Comparison of ENCODE assay signal across 1 cellular context in the genomic region with DNA sequence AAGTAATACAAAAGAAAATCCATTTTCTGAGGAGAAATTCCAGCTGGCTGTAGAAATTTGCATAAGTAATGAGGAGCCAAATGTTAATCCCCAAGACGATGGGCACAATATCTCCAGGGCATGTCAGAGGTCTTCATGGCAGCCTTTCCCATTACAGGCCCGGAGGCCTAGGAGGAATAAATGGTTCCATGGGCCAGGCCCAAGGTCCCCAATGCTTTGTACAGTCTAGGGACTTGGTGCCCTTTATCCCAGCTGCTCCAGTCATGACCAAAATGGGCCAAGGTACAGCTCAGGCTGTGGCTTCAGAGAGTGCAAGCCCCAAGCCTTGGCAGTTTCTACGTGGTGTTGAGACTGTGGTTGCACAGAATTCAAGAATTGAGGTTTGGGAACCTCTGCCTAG.
TF ChIP-seq lines count a peak whose summit lies in the region.

No MANE protein-coding gene starts in this region.

TF ChIP-seq in HEK293, 187 proteins besides CTCF, POLR2A, EP300 and RAD21 (continued from another document):
- TF ChIP-seq, protein P1, sequence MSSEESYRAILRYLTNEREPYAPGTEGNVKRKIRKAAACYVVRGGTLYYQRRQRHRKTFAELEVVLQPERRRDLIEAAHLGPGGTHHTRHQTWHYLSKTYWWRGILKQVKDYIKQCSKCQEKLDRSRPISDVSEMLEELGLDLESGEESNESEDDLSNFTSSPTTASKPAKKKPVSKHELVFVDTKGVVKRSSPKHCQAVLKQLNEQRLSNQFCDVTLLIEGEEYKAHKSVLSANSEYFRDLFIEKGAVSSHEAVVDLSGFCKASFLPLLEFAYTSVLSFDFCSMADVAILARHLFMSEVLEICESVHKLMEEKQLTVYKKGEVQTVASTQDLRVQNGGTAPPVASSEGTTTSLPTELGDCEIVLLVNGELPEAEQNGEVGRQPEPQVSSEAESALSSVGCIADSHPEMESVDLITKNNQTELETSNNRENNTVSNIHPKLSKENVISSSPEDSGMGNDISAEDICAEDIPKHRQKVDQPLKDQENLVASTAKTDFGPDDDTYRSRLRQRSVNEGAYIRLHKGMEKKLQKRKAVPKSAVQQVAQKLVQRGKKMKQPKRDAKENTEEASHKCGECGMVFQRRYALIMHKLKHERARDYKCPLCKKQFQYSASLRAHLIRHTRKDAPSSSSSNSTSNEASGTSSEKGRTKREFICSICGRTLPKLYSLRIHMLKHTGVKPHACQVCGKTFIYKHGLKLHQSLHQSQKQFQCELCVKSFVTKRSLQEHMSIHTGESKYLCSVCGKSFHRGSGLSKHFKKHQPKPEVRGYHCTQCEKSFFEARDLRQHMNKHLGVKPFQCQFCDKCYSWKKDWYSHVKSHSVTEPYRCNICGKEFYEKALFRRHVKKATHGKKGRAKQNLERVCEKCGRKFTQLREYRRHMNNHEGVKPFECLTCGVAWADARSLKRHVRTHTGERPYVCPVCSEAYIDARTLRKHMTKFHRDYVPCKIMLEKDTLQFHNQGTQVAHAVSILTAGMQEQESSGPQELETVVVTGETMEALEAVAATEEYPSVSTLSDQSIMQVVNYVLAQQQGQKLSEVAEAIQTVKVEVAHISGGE (tag by site-specific recombination; conservative IDR thresholded peaks at IDR 0.05; ENCODE audit: low read depth), result no peak
- TF ChIP-seq ZNF248 (tag by site-specific recombination; IDR thresholded peaks at IDR 0.05) (no peak), ZNF654 (tag by site-specific recombination; IDR thresholded peaks at IDR 0.05; ENCODE audit: low read depth) (no peak), ZNF311 (tag by site-specific recombination; IDR thresholded peaks at IDR 0.05; ENCODE audit: borderline replicate concordance) (no peak), ZNF670 (tag by site-specific recombination; IDR thresholded peaks at IDR 0.05; ENCODE audit: low read depth) (no peak), ZNF560 (tag by site-specific recombination; IDR thresholded peaks at IDR 0.05; ENCODE audit: borderline replicate concordance) (no peak), TRIM28 (IDR thresholded peaks at IDR 0.05; ENCODE audit: borderline replicate concordance, low read length) (peak; percentile 57; the same call in 1 of the 2 replicates), ZNF26 (tag by site-specific recombination; IDR thresholded peaks at IDR 0.05) (no peak), ZNF785 (tag by site-specific recombination; IDR thresholded peaks at IDR 0.05) (no peak), ZSCAN18 (tag by site-specific recombination; IDR thresholded peaks at IDR 0.05) (no peak), SETDB1 (IDR thresholded peaks at IDR 0.05; ENCODE audit: insufficient read length, low read length) (peak; percentile 71)
- TF ChIP-seq, protein P2, sequence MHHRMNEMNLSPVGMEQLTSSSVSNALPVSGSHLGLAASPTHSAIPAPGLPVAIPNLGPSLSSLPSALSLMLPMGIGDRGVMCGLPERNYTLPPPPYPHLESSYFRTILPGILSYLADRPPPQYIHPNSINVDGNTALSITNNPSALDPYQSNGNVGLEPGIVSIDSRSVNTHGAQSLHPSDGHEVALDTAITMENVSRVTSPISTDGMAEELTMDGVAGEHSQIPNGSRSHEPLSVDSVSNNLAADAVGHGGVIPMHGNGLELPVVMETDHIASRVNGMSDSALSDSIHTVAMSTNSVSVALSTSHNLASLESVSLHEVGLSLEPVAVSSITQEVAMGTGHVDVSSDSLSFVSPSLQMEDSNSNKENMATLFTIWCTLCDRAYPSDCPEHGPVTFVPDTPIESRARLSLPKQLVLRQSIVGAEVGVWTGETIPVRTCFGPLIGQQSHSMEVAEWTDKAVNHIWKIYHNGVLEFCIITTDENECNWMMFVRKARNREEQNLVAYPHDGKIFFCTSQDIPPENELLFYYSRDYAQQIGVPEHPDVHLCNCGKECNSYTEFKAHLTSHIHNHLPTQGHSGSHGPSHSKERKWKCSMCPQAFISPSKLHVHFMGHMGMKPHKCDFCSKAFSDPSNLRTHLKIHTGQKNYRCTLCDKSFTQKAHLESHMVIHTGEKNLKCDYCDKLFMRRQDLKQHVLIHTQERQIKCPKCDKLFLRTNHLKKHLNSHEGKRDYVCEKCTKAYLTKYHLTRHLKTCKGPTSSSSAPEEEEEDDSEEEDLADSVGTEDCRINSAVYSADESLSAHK (tag by site-specific recombination; IDR thresholded peaks at IDR 0.05), result no peak
- TF ChIP-seq, protein P3, sequence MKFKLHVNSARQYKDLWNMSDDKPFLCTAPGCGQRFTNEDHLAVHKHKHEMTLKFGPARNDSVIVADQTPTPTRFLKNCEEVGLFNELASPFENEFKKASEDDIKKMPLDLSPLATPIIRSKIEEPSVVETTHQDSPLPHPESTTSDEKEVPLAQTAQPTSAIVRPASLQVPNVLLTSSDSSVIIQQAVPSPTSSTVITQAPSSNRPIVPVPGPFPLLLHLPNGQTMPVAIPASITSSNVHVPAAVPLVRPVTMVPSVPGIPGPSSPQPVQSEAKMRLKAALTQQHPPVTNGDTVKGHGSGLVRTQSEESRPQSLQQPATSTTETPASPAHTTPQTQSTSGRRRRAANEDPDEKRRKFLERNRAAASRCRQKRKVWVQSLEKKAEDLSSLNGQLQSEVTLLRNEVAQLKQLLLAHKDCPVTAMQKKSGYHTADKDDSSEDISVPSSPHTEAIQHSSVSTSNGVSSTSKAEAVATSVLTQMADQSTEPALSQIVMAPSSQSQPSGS (tag by site-specific recombination; IDR thresholded peaks at IDR 0.05; ENCODE audit: low read depth), result no peak
